ENCODE assay signal across 8 cellular contexts in the genomic region with DNA sequence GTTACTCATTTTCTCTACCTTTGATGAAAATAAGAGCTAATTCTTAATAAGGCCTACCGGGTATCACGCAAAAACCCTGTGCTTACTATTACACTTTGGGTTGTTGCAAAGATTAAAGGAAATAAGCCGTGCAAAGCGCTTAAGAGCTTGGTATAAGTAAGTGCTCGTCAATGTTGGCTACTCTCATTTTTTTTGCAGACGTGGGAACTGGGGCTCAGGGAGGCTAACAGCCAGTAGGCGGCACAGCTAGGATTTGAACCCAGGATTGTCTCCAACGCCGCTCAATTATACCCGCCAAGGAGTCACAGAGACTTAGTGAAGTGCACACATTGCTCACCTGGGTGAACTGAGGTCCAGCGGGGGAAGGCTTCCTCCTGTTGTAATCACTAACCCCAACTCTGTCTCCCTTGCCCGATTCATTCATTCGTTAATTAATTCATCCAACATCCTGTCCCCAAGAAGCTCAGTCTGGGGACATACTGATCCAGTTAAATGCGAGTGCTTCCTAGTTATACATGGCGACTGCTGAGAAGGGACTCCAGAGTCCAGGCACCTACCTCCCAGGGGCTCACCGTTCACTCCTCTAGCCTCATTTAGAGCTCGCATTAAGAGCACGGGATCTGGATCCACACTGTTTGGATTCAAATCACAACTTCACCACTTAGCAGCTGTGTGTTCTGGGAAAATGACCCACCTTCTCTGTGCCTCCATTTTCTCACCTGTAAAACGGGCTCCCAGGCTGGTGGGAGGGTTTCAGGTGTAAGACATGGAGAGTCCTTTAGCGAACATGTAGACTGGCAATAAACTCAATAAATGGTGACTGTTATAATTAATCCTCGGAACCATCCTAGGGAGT. TPM values are rescaled to one million over a fixed set of nuclear protein-coding genes. Genes with fewer than 3 reads are reported as not detected.
DNase-seq lines count a peak whose midpoint lies in the region; ATAC-seq and TF ChIP-seq lines count a peak whose summit lies in the region.

No MANE protein-coding gene starts in this region.

- intact Hi-C loops in CD14-positive monocyte (cut with micrococcal nuclease), result loop anchor here (2.0 to 10.0 kb wide), 5 partner anchors 18 to 540 kb away; a partner anchor contains a TSS
- intact Hi-C loops in activated CD8-positive, alpha-beta T cell treated with anti-CD3 and anti-CD28 coated beads for 36 hours (cut with micrococcal nuclease), result loop anchor here (2.0 kb wide), 1 partner anchor 34 kb away; no protein-coding TSS in a partner anchor

- H3K4me1 Mint-ChIP-seq in CD14-positive monocyte, result peaks cover 40% of the 10 kb centered on the region
- peaks cover 42% of the 10 kb centered on the region for H3K4me1 Mint-ChIP-seq in activated CD8-positive, alpha-beta T cell treated with anti-CD3 and anti-CD28 coated beads for 36 hours (ENCODE audit: low read depth)

- peaks cover 0 to 3% (median 0%) of the 10 kb centered on the region in 7 donors for H3K9me3 Mint-ChIP-seq in CD14-positive monocyte
- H3K9me3 Mint-ChIP-seq in activated CD8-positive, alpha-beta T cell treated with anti-CD3 and anti-CD28 coated beads for 36 hours, result no peaks in the 10 kb centered on the region

- H3K36me3 ChIP-seq in right atrium auricular region, result no peaks in the 10 kb centered on the region

- H3K27me3 ChIP-seq in right atrium auricular region, result no peaks in the 10 kb centered on the region

- H3K27ac ChIP-seq in right atrium auricular region, result peak overlapping the region; percentile 92 to 98

- peaks cover 0 to 2% (median 0%) of the 10 kb centered on the region in 3 donors for H3K27me3 Mint-ChIP-seq in CD14-positive monocyte (ENCODE audit: low read depth in 3 of 3)
- H3K27me3 Mint-ChIP-seq in activated CD8-positive, alpha-beta T cell treated with anti-CD3 and anti-CD28 coated beads for 36 hours, result no peaks in the 10 kb centered on the region

- CTCF ChIA-PET in HEK293T (lab: Yijun Ruan, JAX), result interaction anchor here (0.6 to 1.7 kb wide), 12 partner anchors 8 to 321 kb away, joined by 3 to 7 read pairs (median 3); a partner anchor contains a TSS
- CTCF ChIA-PET in activated CD8-positive, alpha-beta T cell treated with anti-CD3 and anti-CD28 coated beads for 36 hours (lab: Charles Lee), result interaction anchor here (0.8 to 9.0 kb wide), 13 partner anchors 11 to 889 kb away, joined by 3 to 138 read pairs (median 3); a partner anchor contains a TSS

- peak overlapping the region; percentile 39 to 76 for H3K4me3 ChIP-seq in right atrium auricular region
- peak overlapping the region; percentile 65 for H3K4me3 ChIP-seq in skeletal muscle cell (ENCODE audit: low read depth, low read length)

- DNase-seq in CD14-positive monocyte (ENCODE audit: low spot score), result no peak
- DNase-seq in HEK293T (ENCODE audit: extremely low spot score), result no peak
- DNase-seq in activated CD8-positive, alpha-beta T cell treated with anti-CD3 and anti-CD28 coated beads for 36 hours, result peak; percentile 55
- DNase-seq in right atrium auricular region (ENCODE audit: low spot score), result no peak
- DNase-seq in skeletal muscle cell (ENCODE audit: low read depth), result no peak
- no peak for DNase-seq in NCI-H1048 (lab: John Stamatoyannopoulos, UW)
- no peak for DNase-seq in cortex of kidney (lab: John Stamatoyannopoulos, UW)

- TF ChIP-seq CTCF in CD14-positive monocyte (IDR thresholded peaks at IDR 0.05), result no peak
- no peak for TF ChIP-seq CTCF in activated CD8-positive, alpha-beta T cell treated with anti-CD3 and anti-CD28 coated beads for 36 hours (IDR thresholded peaks at IDR 0.05)
- TF ChIP-seq CTCF in right atrium auricular region (IDR thresholded peaks at IDR 0.05), result no peak

- H3K9me3 ChIP-seq in right atrium auricular region, result no peaks in the 10 kb centered on the region

- peak overlapping the region in 6 of 7 donors; percentile 26 to 98 (median 96) for H3K27ac Mint-ChIP-seq in CD14-positive monocyte
- peak overlapping the region; percentile 96 for H3K27ac Mint-ChIP-seq in activated CD8-positive, alpha-beta T cell treated with anti-CD3 and anti-CD28 coated beads for 36 hours

- ATAC-seq in activated CD8-positive, alpha-beta T cell treated with anti-CD3 and anti-CD28 coated beads for 36 hours, result peak; percentile 0
- no peak for ATAC-seq in HG02840 (IDR thresholded peaks at IDR 0.05; ENCODE audit: low FRiP score, unreplicated experiment)

- peaks cover 3 to 25% of the 10 kb centered on the region in 2 donors for H3K36me3 Mint-ChIP-seq in CD14-positive monocyte
- peaks cover 65% of the 10 kb centered on the region for H3K36me3 Mint-ChIP-seq in activated CD8-positive, alpha-beta T cell treated with anti-CD3 and anti-CD28 coated beads for 36 hours (ENCODE audit: low read depth)

- peaks cover 0 to 48% of the 10 kb centered on the region in 2 donors for H3K4me1 ChIP-seq in right atrium auricular region

- POLR2A ChIA-PET in HEK293T (lab: Yijun Ruan, JAX), result interaction anchor here (0.6 to 5.9 kb wide), 25 partner anchors 8 to 229 kb away, joined by 3 to 85 read pairs (median 5); a partner anchor contains a TSS
- POLR2A ChIA-PET in activated CD8-positive, alpha-beta T cell treated with anti-CD3 and anti-CD28 coated beads for 36 hours (lab: Charles Lee), result interaction anchor here (0.6 to 6.5 kb wide), 12 partner anchors 11 to 136 kb away, joined by 3 to 78 read pairs (median 6); a partner anchor contains a TSS

- H3K4me3 Mint-ChIP-seq in CD14-positive monocyte, result peak overlapping the region; percentile 92 to 96
- H3K4me3 Mint-ChIP-seq in activated CD8-positive, alpha-beta T cell treated with anti-CD3 and anti-CD28 coated beads for 36 hours, result peak overlapping the region; percentile 93

TF ChIP-seq in HEK293T, 16 proteins besides CTCF, POLR2A, EP300 and RAD21:
- no peak for TF ChIP-seq HDGF (IDR thresholded peaks at IDR 0.05; ENCODE audit: borderline replicate concordance)
- no peak for TF ChIP-seq SUZ12 (IDR thresholded peaks at IDR 0.05)
- no peak for TF ChIP-seq ELF4 (IDR thresholded peaks at IDR 0.05)
- no peak for TF ChIP-seq SP1 (IDR thresholded peaks at IDR 0.05)
- TF ChIP-seq, protein P1, sequence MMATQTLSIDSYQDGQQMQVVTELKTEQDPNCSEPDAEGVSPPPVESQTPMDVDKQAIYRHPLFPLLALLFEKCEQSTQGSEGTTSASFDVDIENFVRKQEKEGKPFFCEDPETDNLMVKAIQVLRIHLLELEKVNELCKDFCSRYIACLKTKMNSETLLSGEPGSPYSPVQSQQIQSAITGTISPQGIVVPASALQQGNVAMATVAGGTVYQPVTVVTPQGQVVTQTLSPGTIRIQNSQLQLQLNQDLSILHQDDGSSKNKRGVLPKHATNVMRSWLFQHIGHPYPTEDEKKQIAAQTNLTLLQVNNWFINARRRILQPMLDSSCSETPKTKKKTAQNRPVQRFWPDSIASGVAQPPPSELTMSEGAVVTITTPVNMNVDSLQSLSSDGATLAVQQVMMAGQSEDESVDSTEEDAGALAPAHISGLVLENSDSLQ (IDR thresholded peaks at IDR 0.05), result no peak
- TF ChIP-seq ZNF384 (IDR thresholded peaks at IDR 0.05), result peak; percentile 68; the same call in 1 of the 2 replicates
- no peak for TF ChIP-seq FOXM1 (IDR thresholded peaks at IDR 0.05; ENCODE audit: borderline replicate concordance)

RNA-seq across cellular contexts. Expression of a gene that starts 0.9 kb away (rescaled TPM):
- 10 to 100 TPM in 1 of 2 donors, 1 to 10 TPM in 1; 7.5 to 14.2 TPM for polyA plus RNA-seq in CD14-positive monocyte
- total RNA-seq in activated CD8-positive, alpha-beta T cell treated with anti-CD3 and anti-CD28 coated beads for 36 hours, result 10 to 100 TPM; 89.8 to 93.8 TPM
- 10 to 100 TPM; 18.4 to 38.8 TPM for total RNA-seq in right atrium auricular region

RNA-seq across cellular contexts. Expression of a gene that starts 27.9 kb away (rescaled TPM):
- under 1 TPM in 1 of 2 donors, not detected in 1; 0.03 TPM for polyA plus RNA-seq in CD14-positive monocyte
- total RNA-seq in activated CD8-positive, alpha-beta T cell treated with anti-CD3 and anti-CD28 coated beads for 36 hours, result 10 to 100 TPM; 15.1 to 15.4 TPM
- total RNA-seq in right atrium auricular region, result 1 to 10 TPM in 1 of 2 donors, under 1 TPM in 1; 0.89 to 2.8 TPM

RNA-seq across cellular contexts. Expression of a gene that starts 37.5 kb away (rescaled TPM):
- under 1 TPM; 0.26 to 0.42 TPM for polyA plus RNA-seq in CD14-positive monocyte
- total RNA-seq in activated CD8-positive, alpha-beta T cell treated with anti-CD3 and anti-CD28 coated beads for 36 hours, result 1 to 10 TPM; 7.1 to 7.2 TPM
- total RNA-seq in right atrium auricular region, result 1 to 10 TPM; 5.6 to 7.5 TPM

RNA-seq across cellular contexts. Expression of a gene that starts 47.1 kb away (rescaled TPM):
- not detected for polyA plus RNA-seq in CD14-positive monocyte
- total RNA-seq in activated CD8-positive, alpha-beta T cell treated with anti-CD3 and anti-CD28 coated beads for 36 hours, result not detected
- total RNA-seq in right atrium auricular region, result not detected

Comparison
In these comparisons a context has a peak if more than half of its experiments do, and no peak if none do; other contexts are left out.
1. RNA of a gene that starts 27.9 kb away (total RNA-seq): 15.1 to 15.4 TPM in activated CD8-positive, alpha-beta T cell treated with anti-CD3 and anti-CD28 coated beads for 36 hours; 0.89 to 2.8 TPM in right atrium auricular region; every median in the first group is over 4 times any median in the second.